In the genomic region with DNA sequence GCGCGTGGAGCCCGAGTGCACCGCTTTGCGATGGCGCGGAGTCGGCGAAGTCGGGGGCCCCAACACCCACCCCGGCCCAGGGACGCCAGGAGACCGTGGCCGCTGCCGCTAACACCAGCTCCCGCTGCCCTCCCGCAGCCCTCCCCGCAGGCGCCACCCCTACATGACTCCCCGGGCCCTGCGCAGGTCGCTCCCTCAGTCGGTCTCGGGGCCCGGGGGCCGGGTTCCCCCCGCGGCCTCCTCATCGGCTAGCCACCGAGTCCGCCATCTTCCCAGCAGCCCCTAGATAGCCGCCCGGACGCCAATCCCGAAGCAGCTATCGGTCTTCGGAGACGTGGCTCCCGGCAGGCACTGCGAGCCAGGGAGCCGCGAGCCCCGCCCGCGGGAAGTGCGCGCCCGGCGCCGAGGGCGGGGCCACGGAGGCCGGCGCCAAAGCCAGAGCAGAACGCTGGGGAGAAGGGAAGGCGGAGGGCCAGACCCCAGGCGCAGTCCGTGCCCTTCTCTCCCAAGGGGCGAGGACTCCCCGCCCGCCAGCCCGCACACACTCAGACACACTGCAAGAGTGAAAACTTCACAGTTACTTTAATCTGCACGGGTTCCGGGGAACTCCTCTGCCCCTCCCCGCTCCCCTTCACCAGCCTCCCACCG, we compare ENCODE assay signal across 8 cellular contexts. TPM values are rescaled to one million over a fixed set of nuclear protein-coding genes. Genes with fewer than 3 reads are reported as not detected.
DNase-seq lines count a peak whose midpoint lies in the region; ATAC-seq and TF ChIP-seq lines count a peak whose summit lies in the region.

A gene with protein sequence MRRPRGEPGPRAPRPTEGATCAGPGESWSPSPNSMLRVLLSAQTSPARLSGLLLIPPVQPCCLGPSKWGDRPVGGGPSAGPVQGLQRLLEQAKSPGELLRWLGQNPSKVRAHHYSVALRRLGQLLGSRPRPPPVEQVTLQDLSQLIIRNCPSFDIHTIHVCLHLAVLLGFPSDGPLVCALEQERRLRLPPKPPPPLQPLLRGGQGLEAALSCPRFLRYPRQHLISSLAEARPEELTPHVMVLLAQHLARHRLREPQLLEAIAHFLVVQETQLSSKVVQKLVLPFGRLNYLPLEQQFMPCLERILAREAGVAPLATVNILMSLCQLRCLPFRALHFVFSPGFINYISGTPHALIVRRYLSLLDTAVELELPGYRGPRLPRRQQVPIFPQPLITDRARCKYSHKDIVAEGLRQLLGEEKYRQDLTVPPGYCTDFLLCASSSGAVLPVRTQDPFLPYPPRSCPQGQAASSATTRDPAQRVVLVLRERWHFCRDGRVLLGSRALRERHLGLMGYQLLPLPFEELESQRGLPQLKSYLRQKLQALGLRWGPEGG (minus strand): TSS at position 288 of the 648 bp plus-strand sequence. CDS start 43 bp downstream, at position 245.

- H3K27me3 ChIP-seq in trophoblast cell (ENCODE audit: insufficient read depth, low read length) (no peaks in the 10 kb centered on the region), tibial nerve (no peaks in the 10 kb centered on the region)

- peak in 1 of 2 donors; percentile 76 for TF ChIP-seq POLR2A in tibial nerve (IDR thresholded peaks at IDR 0.05)

- peak within 1 kb of the TSS; percentile 84 for H3K4me2 ChIP-seq in trophoblast cell (ENCODE audit: low read length)

- DNase-seq in GM12864 (ENCODE audit: low read depth) (peak; percentile 52), NCI-H1417 treated with DMSO at 0.1 percent for 48 hours (lab: John Stamatoyannopoulos, UW) (peak; percentile 34), SW480 (ENCODE audit: low spot score) (peak; percentile 86), Right ventricle myocardium superior (peak; percentile 94), trophoblast cell (peak; percentile 87 to 93), tibial nerve (ENCODE audit: low spot score in 2 of 2) (peak; percentile 81 to 82)
- peak; percentile 75 for DNase-seq in activated naive CD8-positive, alpha-beta T cell treated with anti-CD3 and anti-CD28 coated beads, Interleukin-2, amount 50 U/mL, for 16 hours (ENCODE audit: low read depth, low spot score)

- no CpG with 5 or more reads among the region's 66 CpGs for WGBS in trophoblast cell (ENCODE audit: extremely low coverage, insufficient coverage, insufficient read length)
- WGBS in tibial nerve, 2 donors: 0 to 3% methylated on average over 8 to 18 of the region's 66 CpGs

- no peak for TF ChIP-seq CTCF in GM12864 (IDR thresholded peaks at IDR 0.05; ENCODE audit: low read depth, low read length, missing control alignments)
- TF ChIP-seq CTCF in tibial nerve (IDR thresholded peaks at IDR 0.05): peak in 1 of 5 experiments; percentile 21

- H3K9ac ChIP-seq in trophoblast cell (ENCODE audit: low read length): peak within 1 kb of the TSS; percentile 94

- H3K4me1 ChIP-seq in trophoblast cell (ENCODE audit: control insufficient read depth in 1 of 2, insufficient read depth in 2 of 2, low read length in 2 of 2) (peaks cover 37 to 45% of the 10 kb centered on the region in 2 experiments), tibial nerve (peaks cover 0 to 68% (median 38%) of the 10 kb centered on the region in 4 donors)

- TF ChIP-seq EP300 in tibial nerve (IDR thresholded peaks at IDR 0.05): peak in 1 of 2 donors; percentile 84

- peak within 1 kb of the TSS; percentile 97 for H2AK5ac ChIP-seq in trophoblast cell (ENCODE audit: low read length)

- peak within 1 kb of the TSS; percentile 86 for H3K27ac ChIP-seq in trophoblast cell (ENCODE audit: low read depth, low read length)
- H3K27ac ChIP-seq in tibial nerve: peak within 1 kb of the TSS; percentile 92 to 99 (median 98)

- peak within 1 kb of the TSS; percentile 81 for H3K4me3 ChIP-seq in GM12864 (ENCODE audit: low read depth, low read length)
- peak within 1 kb of the TSS; percentile 92 for H3K4me3 ChIP-seq in trophoblast cell (ENCODE audit: low read depth, low read length)
- peak within 1 kb of the TSS; percentile 66 to 92 (median 82) for H3K4me3 ChIP-seq in tibial nerve

- H2AFZ ChIP-seq in trophoblast cell (ENCODE audit: insufficient read depth, low read length, poor library complexity): peak within 1 kb of the TSS; percentile 35

- H4K12ac ChIP-seq in trophoblast cell (ENCODE audit: low read depth, low read length): peak within 1 kb of the TSS; percentile 68

- H3K9me3 ChIP-seq in trophoblast cell (ENCODE audit: insufficient read depth, low read depth, low read length) (no peaks in the 10 kb centered on the region), tibial nerve (no peaks in the 10 kb centered on the region)

- peaks cover 23% of the 10 kb centered on the region for H3K79me1 ChIP-seq in trophoblast cell (ENCODE audit: low read length)

- peak within 1 kb of the TSS; percentile 10 for H2BK12ac ChIP-seq in trophoblast cell (ENCODE audit: low read length)

- H4K8ac ChIP-seq in trophoblast cell (ENCODE audit: low read depth, low read length): peak within 1 kb of the TSS; percentile 88

- H3K4ac ChIP-seq in trophoblast cell (ENCODE audit: low read depth, low read length): peak within 1 kb of the TSS; percentile 77

- intact Hi-C loops in Right ventricle myocardium superior (cut with DNase I): no loop called here

- H3K36me3 ChIP-seq in trophoblast cell (ENCODE audit: control insufficient read depth in 1 of 2, insufficient read depth in 2 of 2, low read length in 2 of 2) (peaks cover 21 to 32% of the 10 kb centered on the region in 2 experiments), tibial nerve (peaks cover 0 to 29% (median 4%) of the 10 kb centered on the region in 3 donors)

- H2BK5ac ChIP-seq in trophoblast cell (ENCODE audit: low read depth, low read length, poor library complexity): peak within 1 kb of the TSS; percentile 97

- ATAC-seq in HG02678 (IDR thresholded peaks at IDR 0.05; ENCODE audit: unreplicated experiment): peak; percentile 74
- ATAC-seq in Right ventricle myocardium superior (ENCODE audit: poor library complexity): peak; percentile 88

- peak within 1 kb of the TSS; percentile 67 for H3K18ac ChIP-seq in trophoblast cell (ENCODE audit: low read length)

- H2BK120ac ChIP-seq in trophoblast cell (ENCODE audit: insufficient read depth, low read length, poor library complexity): peak within 1 kb of the TSS; percentile 93

- H3K14ac ChIP-seq in trophoblast cell (ENCODE audit: low read length): peak within 1 kb of the TSS; percentile 68

- H4K91ac ChIP-seq in trophoblast cell (ENCODE audit: low read depth, low read length): peak within 1 kb of the TSS; percentile 87

- H3K23ac ChIP-seq in trophoblast cell (ENCODE audit: low read length): no peak within 1 kb of the TSS

- peaks cover 25% of the 10 kb centered on the region for H3K79me2 ChIP-seq in trophoblast cell (ENCODE audit: control insufficient read depth, insufficient read depth, low read length, poor library complexity)

RNA-seq across cellular contexts. Expression of the gene that starts here (rescaled TPM):
- total RNA-seq in Right ventricle myocardium superior (81.1 TPM), tibial nerve (100 to 1,000 TPM in 1 of 4 donors, 10 to 100 TPM in 3; 69.9 to 139 (median 79.7) TPM)
- polyA plus RNA-seq in trophoblast cell (2013): 59.7 and 61.2 TPM in 2 replicates

Comparison
In these comparisons a context has a peak if more than half of its experiments do, and no peak if none do; other contexts are left out.
1. Peak in every context shown above with its lines: DNase-seq, ATAC-seq, H3K4me3 ChIP-seq and H3K27ac ChIP-seq.
2. DNase-seq: peak in every context shown above with its lines; median percentile 94 in Right ventricle myocardium superior; 90 in trophoblast cell; 86 in SW480; 82 in tibial nerve; 75 in activated naive CD8-positive, alpha-beta T cell treated with anti-CD3 and anti-CD28 coated beads, Interleukin-2, amount 50 U/mL, for 16 hours; 52 in GM12864; 34 in NCI-H1417 treated with DMSO at 0.1 percent for 48 hours.